In genomic region chr9:15438891-15439290, GRCh38 we compare ENCODE assay signal across 2 cellular contexts.
TF ChIP-seq lines count a peak whose summit lies in the region.

No MANE protein-coding gene starts in this region.

TF ChIP-seq in HepG2, 621 proteins besides CTCF, POLR2A, EP300 and RAD21:
- TF ChIP-seq YEATS2 (CRISPR knock-in tag; IDR thresholded peaks at IDR 0.05; ENCODE audit: borderline replicate concordance) (no peak), KLF13 (CRISPR knock-in tag; IDR thresholded peaks at IDR 0.05) (no peak), ZNF121 (CRISPR knock-in tag; IDR thresholded peaks at IDR 0.05) (peak; percentile 71)

TF ChIP-seq in WTC11, 78 proteins besides CTCF, POLR2A, EP300 and RAD21:
- TF ChIP-seq ZNF263 (CRISPR knock-in tag; IDR thresholded peaks at IDR 0.05; ENCODE audit: low read depth) (no peak), ZNF121 (CRISPR knock-in tag; IDR thresholded peaks at IDR 0.05) (peak; percentile 74; the same call in 1 of the 2 replicates)
